Comparison of ENCODE assay signal across 30 cellular contexts in genomic region chr9:134265078-134265477, GRCh38.
"Had no signal": no experiment of that assay in that cellular context is flagged by ENCODE, and none has a peak within 500 bp of the region (broad histone marks: within the 10 kb centered on the region; RNA-seq: fewer than 3 reads in every experiment).

No MANE protein-coding gene starts in this region.

- H3K4me3 ChIP-seq: ascending aorta, breast epithelium, MG63, Peyer's patch, SJSA1 had no signal

- H3K27ac ChIP-seq: ascending aorta, breast epithelium, Peyer's patch, SJSA1 had no signal

- H3K4me1 ChIP-seq: ascending aorta, breast epithelium, SJSA1 had no signal

- H3K36me3 ChIP-seq: ascending aorta, breast epithelium, MG63, Peyer's patch, SJSA1 had no signal

- FAIRE-seq: TTC549 had no signal

- DNase-seq: activated CD4-positive, alpha-beta T cell treated with anti-CD3 and anti-CD28 coated beads, Interleukin-2, amount 10 ng/mL, durations not matched to agents 24 days and 14 days; activated CD4-positive, alpha-beta T cell treated with anti-CD3 and anti-CD28 coated beads, Interleukin-2, amount 50 U/mL, for 4 hours; activated CD8-positive, alpha-beta T cell treated with anti-CD3 and anti-CD28 coated beads for 36 hours; activated effector memory CD4-positive, alpha-beta T cell treated with anti-CD3 and anti-CD28 coated beads, Interleukin-2, amount 50 U/mL, for 16 hours; activated naive CD4-positive, alpha-beta T cell; activated naive CD8-positive, alpha-beta T cell treated with anti-CD3 and anti-CD28 coated beads, Interleukin-2, amount 10 ng/mL, durations not matched to agents 7 days and 5 days; activated T-cell treated with anti-CD3 and anti-CD28 coated beads, Interleukin-2, amount 50 U/mL, for 1 hour; activated T-cell treated with anti-CD3 and anti-CD28 coated beads, Interleukin-2, amount 50 U/mL, for 72 hours; amygdala; Kasumi-1; KG1; MG63; NCI-H1048; NCI-H1105 treated with DMSO at 0.1 percent for 48 hours; NCI-H1436; NCI-H1694; NCI-H1930; NCI-H345; NCI-H524 treated with DMSO at 0.1 percent for 48 hours; NCI-H774; PC-3; Peyer's patch; RPMI8226; SHP77 treated with DMSO at 0.1 percent for 48 hours; SK-N-SH had no signal

- H3K9me3 ChIP-seq: ascending aorta, breast epithelium, MG63, Peyer's patch, SJSA1, SK-N-SH had no signal

- H3K27me3 ChIP-seq: ascending aorta, MG63, Peyer's patch had no signal

- ATAC-seq: activated CD8-positive, alpha-beta T cell treated with anti-CD3 and anti-CD28 coated beads for 36 hours; activated T-cell treated with anti-CD3 and anti-CD28 coated beads, Interleukin-2, amount 50 U/mL, for 72 hours; activated T-helper 17 cell treated with anti-CD3 and anti-CD28 coated beads, Interleukin-2, amount 50 U/mL, for 72 hours; PC-3 had no signal
